ENCODE assay signal across 8 cellular contexts in genomic region chr19:54464044-54464623, GRCh38. TPM values are rescaled to one million over a fixed set of nuclear protein-coding genes. Genes with fewer than 3 reads are reported as not detected.
DNase-seq lines count a peak whose midpoint lies in the region; ATAC-seq and TF ChIP-seq lines count a peak whose summit lies in the region.

No MANE protein-coding gene starts in this region.

- TF ChIP-seq EP300 in ovary (IDR thresholded peaks at IDR 0.05) = no peak

- peaks cover 4 to 20% of the 10 kb centered on the region in 2 donors for H3K36me3 Mint-ChIP-seq in activated naive CD4-positive, alpha-beta T cell treated with anti-CD3 and anti-CD28 coated beads, Interleukin-2, amount 50 U/mL, for 72 hours
- peaks cover 12% of the 10 kb centered on the region for H3K36me3 Mint-ChIP-seq in type B pancreatic cell

- no peak for TF ChIP-seq CTCF in ovary (IDR thresholded peaks at IDR 0.05)
- TF ChIP-seq CTCF in type B pancreatic cell (conservative IDR thresholded peaks at IDR 0.05) = no peak

- peak overlapping the region; percentile 81 to 96 for H3K27ac Mint-ChIP-seq in activated naive CD4-positive, alpha-beta T cell treated with anti-CD3 and anti-CD28 coated beads, Interleukin-2, amount 50 U/mL, for 72 hours
- H3K27ac Mint-ChIP-seq in type B pancreatic cell = peak overlapping the region; percentile 98

- intact Hi-C loops in head of caudate nucleus (cut with DNase I) (no loop called here), ovary (cut with DNase I) (no loop called here)

- H3K9me3 ChIP-seq in HAP-1 (no peaks in the 10 kb centered on the region), MG63 (no peaks in the 10 kb centered on the region), SK-N-MC (ENCODE audit: low read depth, low read length) (no peaks in the 10 kb centered on the region), ovary (no peaks in the 10 kb centered on the region)

- peak; percentile 66 to 72 for ATAC-seq in activated naive CD4-positive, alpha-beta T cell treated with anti-CD3 and anti-CD28 coated beads, Interleukin-2, amount 50 U/mL, for 72 hours

- no peak for TF ChIP-seq POLR2A in ovary (IDR thresholded peaks at IDR 0.05)

- H3K9ac ChIP-seq in SK-N-MC (ENCODE audit: insufficient read length) = peak overlapping the region; percentile 59

- H3K4me3 ChIP-seq in HAP-1 (peak overlapping the region; percentile 59), MG63 (peak overlapping the region; percentile 61), SK-N-MC (peak overlapping the region; percentile 90), ovary (peak overlapping the region; percentile 56)

- in situ Hi-C loops in HAP-1 (cut with MboI; ENCODE audit: low sequenced_read_pairs) = loop anchor here (25.0 kb wide), 1 partner anchor 1198 kb away; the partner anchor contains the start of gene U2AF2

- H3K4me1 Mint-ChIP-seq in type B pancreatic cell (ENCODE audit: unreplicated experiment) = peaks cover 23% of the 10 kb centered on the region

- DNase-seq in GDM1 (lab: John Stamatoyannopoulos, UW) = peak; percentile 48
- peak; percentile 82 to 96 for DNase-seq in HAP-1 (ENCODE audit: low spot score in 2 of 2)
- DNase-seq in MG63 = peak; percentile 81
- no peak for DNase-seq in SK-N-MC (ENCODE audit: low read depth, low spot score)
- DNase-seq in activated naive CD4-positive, alpha-beta T cell treated with anti-CD3 and anti-CD28 coated beads, Interleukin-2, amount 50 U/mL, for 72 hours (ENCODE audit: low spot score in 2 of 2) = peak; percentile 91 to 92
- DNase-seq in head of caudate nucleus = peak in 41 of 42 donors; percentile 20 to 84 (median 56)
- DNase-seq in ovary = peak; percentile 82 to 87 (median 86)
- DNase-seq in type B pancreatic cell (ENCODE audit: extremely low spot score, unreplicated experiment) = peak; percentile 85

- H3K27me3 Mint-ChIP-seq in type B pancreatic cell = peaks cover 8% of the 10 kb centered on the region

- no peaks in the 10 kb centered on the region for H3K27me3 ChIP-seq in HAP-1 (ENCODE audit: low read depth)
- no peaks in the 10 kb centered on the region for H3K27me3 ChIP-seq in MG63
- H3K27me3 ChIP-seq in ovary = no peaks in the 10 kb centered on the region

- no peaks in the 10 kb centered on the region for H3K9me3 Mint-ChIP-seq in activated naive CD4-positive, alpha-beta T cell treated with anti-CD3 and anti-CD28 coated beads, Interleukin-2, amount 50 U/mL, for 72 hours
- H3K9me3 Mint-ChIP-seq in type B pancreatic cell = no peaks in the 10 kb centered on the region

- 0 to 1% (median 1%) methylated on average over 26 of the region's 26 CpGs for WGBS in ovary, 3 donors

- H3K4me1 ChIP-seq in HAP-1 = no peaks in the 10 kb centered on the region; the same call in none of the 2 replicates
- peaks cover 12% of the 10 kb centered on the region for H3K4me1 ChIP-seq in ovary (ENCODE audit: insufficient read depth)

- H3K27ac ChIP-seq in SK-N-MC = peak overlapping the region; percentile 80
- peak overlapping the region; percentile 24 to 68 for H3K27ac ChIP-seq in ovary

- peak overlapping the region; percentile 93 for H3K4me3 Mint-ChIP-seq in type B pancreatic cell

- peaks cover 27% of the 10 kb centered on the region for H3K36me3 ChIP-seq in HAP-1 (replicated peaks)
- peaks cover 31% of the 10 kb centered on the region for H3K36me3 ChIP-seq in MG63
- peaks cover 21% of the 10 kb centered on the region for H3K36me3 ChIP-seq in SK-N-MC (ENCODE audit: insufficient read depth, low read length)
- H3K36me3 ChIP-seq in ovary = no peaks in the 10 kb centered on the region

RNA-seq across cellular contexts. Expression of gene LENG9, which starts 0.6 kb away (rescaled TPM):
- total RNA-seq in MG63 (2014; rRNA removed; shearing (Covaris generic); ENCODE audit: low replicate concordance) = 8.6 and 12.4 TPM in 2 replicates
- total RNA-seq in activated naive CD4-positive, alpha-beta T cell treated with anti-CD3 and anti-CD28 coated beads, Interleukin-2, amount 50 U/mL, for 72 hours = 1 to 10 TPM; 2.5 to 5.8 TPM
- total RNA-seq in ovary (1 to 10 TPM; 2.7 to 8.3 (median 5.5) TPM), type B pancreatic cell (ENCODE audit: low replicate concordance) (3.9 and 4.2 TPM in 2 replicates)
- polyA plus RNA-seq in ovary = 1 to 10 TPM in 1 of 2 donors, under 1 TPM in 1; 0.70 to 3.0 TPM

RNA-seq across cellular contexts. Expression of gene CDC42EP5, which starts 9.0 kb away (rescaled TPM):
- total RNA-seq in MG63 (2014; rRNA removed; shearing (Covaris generic); ENCODE audit: low replicate concordance) = 4.1 and 10.1 TPM in 2 replicates
- total RNA-seq in activated naive CD4-positive, alpha-beta T cell treated with anti-CD3 and anti-CD28 coated beads, Interleukin-2, amount 50 U/mL, for 72 hours = not detected
- 10 to 100 TPM in 6 of 7 donors, 1 to 10 TPM in 1; 7.8 to 31.0 (median 18.8) TPM for total RNA-seq in ovary
- 10 to 100 TPM in 1 of 2 donors, under 1 TPM in 1; 0.55 to 13.2 TPM for polyA plus RNA-seq in ovary
- total RNA-seq in type B pancreatic cell (ENCODE audit: low replicate concordance) = 16.1 and 24.3 TPM in 2 replicates

RNA-seq across cellular contexts. Expression of gene LENG8, which starts 15.1 kb away (rescaled TPM):
- 5.2 and 6.6 TPM in 2 replicates for total RNA-seq in MG63 (2014; rRNA removed; shearing (Covaris generic); ENCODE audit: low replicate concordance)
- total RNA-seq in activated naive CD4-positive, alpha-beta T cell treated with anti-CD3 and anti-CD28 coated beads, Interleukin-2, amount 50 U/mL, for 72 hours = 100 to 1,000 TPM; 191 to 205 TPM
- 100 to 1,000 TPM; 105 to 207 (median 156) TPM for total RNA-seq in ovary
- 100 to 1,000 TPM in 1 of 2 donors, 10 to 100 TPM in 1; 29.9 to 122 TPM for polyA plus RNA-seq in ovary
- 135 and 196 TPM in 2 replicates for total RNA-seq in type B pancreatic cell (ENCODE audit: low replicate concordance)

RNA-seq across cellular contexts. Expression of gene LAIR2, which starts 38.5 kb away (rescaled TPM):
- not detected in 2 replicates for total RNA-seq in MG63 (2014; rRNA removed; shearing (Covaris generic); ENCODE audit: low replicate concordance)
- total RNA-seq in activated naive CD4-positive, alpha-beta T cell treated with anti-CD3 and anti-CD28 coated beads, Interleukin-2, amount 50 U/mL, for 72 hours = 1 to 10 TPM; 1.7 to 8.4 TPM
- total RNA-seq in ovary (not detected), type B pancreatic cell (ENCODE audit: low replicate concordance) (not detected in 2 replicates)
- polyA plus RNA-seq in ovary = not detected

RNA-seq across cellular contexts. Expression of gene TTYH1, which starts 48.9 kb away (rescaled TPM):
- total RNA-seq in MG63 (2014; rRNA removed; shearing (Covaris generic); ENCODE audit: low replicate concordance) = not detected in 2 replicates
- under 1 TPM in 1 of 2 donors, not detected in 1; 0.37 TPM for total RNA-seq in activated naive CD4-positive, alpha-beta T cell treated with anti-CD3 and anti-CD28 coated beads, Interleukin-2, amount 50 U/mL, for 72 hours
- total RNA-seq in ovary = 10 to 100 TPM in 1 of 7 donors, 1 to 10 TPM in 5, under 1 TPM in 1; 0.95 to 34.2 (median 7.5) TPM
- polyA plus RNA-seq in ovary = 1 to 10 TPM in 1 of 2 donors, under 1 TPM in 1; 0.25 to 1.3 TPM
- 8.7 and 50.7 TPM in 2 replicates for total RNA-seq in type B pancreatic cell (ENCODE audit: low replicate concordance)

Comparison
In these comparisons a context has a peak if more than half of its experiments do, and no peak if none do; other contexts are left out.
1. RNA of gene LENG8, which starts 15.1 kb away (total RNA-seq): 191 to 205 TPM in activated naive CD4-positive, alpha-beta T cell treated with anti-CD3 and anti-CD28 coated beads, Interleukin-2, amount 50 U/mL, for 72 hours, 135 to 196 TPM in type B pancreatic cell and 105 to 207 TPM in ovary; 5.2 to 6.6 TPM in MG63; every median in the first group is over 10 times any median in the second.
2. Peak in every context shown above with its lines, with median percentiles within 50 percentile points of each other: H3K4me3 ChIP-seq.